8 cellular contexts compared by ENCODE assay signal in genomic region chr2:218074031-218074430, GRCh38. TPM values are rescaled to one million over a fixed set of nuclear protein-coding genes. Genes with fewer than 3 reads are reported as not detected.
A peak's percentile ranks its signal among the peaks of the same experiment; 100 is the strongest.
DNase-seq lines count a peak whose midpoint lies in the region; ATAC-seq, FAIRE-seq and TF ChIP-seq lines count a peak whose summit lies in the region.

No MANE protein-coding gene starts in this region.

- no peaks in the 10 kb centered on the region for H4K20me1 ChIP-seq in HCT116 (ENCODE audit: insufficient read depth)

- TF ChIP-seq CTCF in D721Med (IDR thresholded peaks at IDR 0.05; ENCODE audit: insufficient read depth, missing control alignments) (peak; percentile 44), HCT116 (IDR thresholded peaks at IDR 0.05 in 2 of 3, conservative IDR thresholded peaks at IDR 0.05 in 1 of 3; ENCODE audit: borderline replicate concordance in 1 of 3, insufficient read depth in 1 of 3, low read depth in 2 of 3, low read length in 2 of 3) (peak; percentile 39 to 83 (median 77); a peak in 5 of 6 replicates), heart right ventricle (IDR thresholded peaks at IDR 0.05) (peak in 8 of 9 donors; percentile 12 to 58 (median 45)), tibial nerve (IDR thresholded peaks at IDR 0.05) (peak in 3 of 5 experiments; percentile 28 to 34 (median 31)), gastroesophageal sphincter (IDR thresholded peaks at IDR 0.05) (peak in 1 of 4 experiments; percentile 25)

- no peaks in the 10 kb centered on the region for H3K36me3 ChIP-seq in HCT116 (ENCODE audit: control insufficient read depth in 1 of 2, insufficient read depth in 2 of 2, low read length in 2 of 2)
- H3K36me3 ChIP-seq in heart right ventricle, result no peaks in the 10 kb centered on the region
- no peaks in the 10 kb centered on the region for H3K36me3 ChIP-seq in tibial nerve
- H3K36me3 ChIP-seq in gastroesophageal sphincter, result no peaks in the 10 kb centered on the region

- H3K4me3 ChIP-seq in HCT116 (replicated peaks in 1 of 2; ENCODE audit: low read depth in 1 of 2, low read length in 2 of 2) (no peak overlapping the region), heart right ventricle (no peak overlapping the region), tibial nerve (no peak overlapping the region), gastroesophageal sphincter (no peak overlapping the region)

- ATAC-seq in HCT116 (peak; percentile 94), heart right ventricle (peak in 5 of 8 donors; percentile 29 to 63 (median 50)), GM18520 (IDR thresholded peaks at IDR 0.05; ENCODE audit: unreplicated experiment) (no peak), gastroesophageal sphincter (no peak)

- CTCF ChIA-PET in HCT116 (lab: Charles Lee), result interaction anchor here (0.6 to 2.3 kb wide), 6 partner anchors 9 to 289 kb away, joined by 3 to 12 read pairs (median 4); no protein-coding TSS in a partner anchor

- TF ChIP-seq EP300 in tibial nerve (IDR thresholded peaks at IDR 0.05), result no peak
- no peak for TF ChIP-seq EP300 in gastroesophageal sphincter (IDR thresholded peaks at IDR 0.05)

- no peak overlapping the region for H3K9ac ChIP-seq in HCT116 (ENCODE audit: low read length)

- H3K27ac ChIP-seq in HCT116 (ENCODE audit: low read depth, low read length), result no peak overlapping the region
- H3K27ac ChIP-seq in heart right ventricle, result no peak overlapping the region
- H3K27ac ChIP-seq in tibial nerve, result no peak overlapping the region
- no peak overlapping the region for H3K27ac ChIP-seq in gastroesophageal sphincter

- H3K9me2 ChIP-seq in HCT116 (ENCODE audit: insufficient read depth), result no peaks in the 10 kb centered on the region

- no peaks in the 10 kb centered on the region for H3K27me3 ChIP-seq in HCT116 (ENCODE audit: insufficient read depth, low read length)
- H3K27me3 ChIP-seq in heart right ventricle, result peaks cover 0 to 7% (median 0%) of the 10 kb centered on the region in 7 donors
- no peaks in the 10 kb centered on the region for H3K27me3 ChIP-seq in tibial nerve
- H3K27me3 ChIP-seq in gastroesophageal sphincter, result peaks cover 7% of the 10 kb centered on the region

- POLR2A ChIA-PET in HCT116 (lab: Charles Lee), result no interaction called here

- peak overlapping the region; percentile 24 for H2AFZ ChIP-seq in HCT116 (ENCODE audit: low read depth, low read length, poor library complexity, severe bottlenecking)

- H3K4me1 ChIP-seq in HCT116 (ENCODE audit: control insufficient read depth in 1 of 2, insufficient read depth in 2 of 2, low read length in 2 of 2), result peaks cover 0 to 6% of the 10 kb centered on the region in 2 experiments; a peak in 2 of 4 replicates
- H3K4me1 ChIP-seq in heart right ventricle, result no peaks in the 10 kb centered on the region
- H3K4me1 ChIP-seq in tibial nerve, result peaks cover 0 to 2% (median 0%) of the 10 kb centered on the region in 4 donors
- peaks cover 0 to 3% (median 0%) of the 10 kb centered on the region in 3 donors for H3K4me1 ChIP-seq in gastroesophageal sphincter

- WGBS in heart right ventricle, 2 donors, result 52 to 60% methylated on average over 7 of the region's 7 CpGs
- 54 to 59% methylated on average over 7 of the region's 7 CpGs for WGBS in tibial nerve, 2 donors
- 50 to 58% methylated on average over 1 to 4 of the region's 7 CpGs for WGBS in gastroesophageal sphincter (ENCODE audit: low coverage in 1 of 2), 2 donors

- peak overlapping the region; percentile 28; the same call in 1 of the 2 replicates for H3K4me2 ChIP-seq in HCT116 (ENCODE audit: low read length)

- RAD21 ChIA-PET in HCT116 (lab: Charles Lee; ENCODE audit: low non-redundant PET in 1 of 2, low total read pairs in 2 of 2, uncharacterized antibody in 2 of 2, unreplicated experiment in 2 of 2), result no interaction called here

- FAIRE-seq in D721Med (lab: Jason Lieb, UNC), result no peak

- intact Hi-C loops in HCT116 (cut with micrococcal nuclease) (no loop called here), heart right ventricle (cut with DNase I) (no loop called here)

- TF ChIP-seq RAD21 in HCT116 (IDR thresholded peaks at IDR 0.05; ENCODE audit: low read depth), result peak; percentile 40; the same call in 1 of the 2 replicates

- no peak for TF ChIP-seq POLR2A in HCT116 (IDR thresholded peaks at IDR 0.05; ENCODE audit: borderline replicate concordance, extremely low read depth, insufficient read depth, insufficient read length)
- no peak for TF ChIP-seq POLR2A in tibial nerve (IDR thresholded peaks at IDR 0.05)
- TF ChIP-seq POLR2A in gastroesophageal sphincter (IDR thresholded peaks at IDR 0.05), result no peak

- H3K79me2 ChIP-seq in HCT116 (ENCODE audit: insufficient read depth, low read length), result no peaks in the 10 kb centered on the region

- DNase-seq in D721Med (ENCODE audit: insufficient read length, low spot score), result no peak
- peak; percentile 7 for DNase-seq in HCT116 (ENCODE audit: low read depth, low spot score)
- DNase-seq in SKM-1 treated with dmso at 0.1 percent for 144 hours (lab: John Stamatoyannopoulos, UW; ENCODE audit: unreplicated experiment), result peak; percentile 77
- no peak for DNase-seq in heart right ventricle
- DNase-seq in tibial nerve (ENCODE audit: low spot score in 2 of 2), result no peak
- no peak for DNase-seq in NCI-H2029 (lab: John Stamatoyannopoulos, UW)

- H3K9me3 ChIP-seq in HCT116 (ENCODE audit: control insufficient read depth in 1 of 2, insufficient read depth in 1 of 2, low read depth in 1 of 2, low read length in 2 of 2) (no peaks in the 10 kb centered on the region), heart right ventricle (no peaks in the 10 kb centered on the region), tibial nerve (no peaks in the 10 kb centered on the region), gastroesophageal sphincter (no peaks in the 10 kb centered on the region)

- BruUV-seq in HCT116 (replicated peaks; lab: Mats Ljungman, UMichigan), result no TSS peak

TF ChIP-seq in HCT116, 20 proteins besides CTCF, POLR2A, EP300 and RAD21:
- TF ChIP-seq ELF1 (IDR thresholded peaks at IDR 0.05; ENCODE audit: borderline replicate concordance, low read depth), result no peak
- no peak for TF ChIP-seq CBX3 (IDR thresholded peaks at IDR 0.05; ENCODE audit: low read depth)
- TF ChIP-seq JUND (IDR thresholded peaks at IDR 0.05), result no peak
- TF ChIP-seq ZBTB33 (IDR thresholded peaks at IDR 0.05; ENCODE audit: extremely low read depth, insufficient replicate concordance, low read length), result no peak
- TF ChIP-seq TCF7L2 (IDR thresholded peaks at IDR 0.05; ENCODE audit: borderline replicate concordance, extremely low read depth, insufficient read depth, insufficient read length), result no peak
- no peak for TF ChIP-seq EZH2phosphoT487 (IDR thresholded peaks at IDR 0.05; ENCODE audit: borderline replicate concordance)
- no peak for TF ChIP-seq ZFX (IDR thresholded peaks at IDR 0.05)
- TF ChIP-seq ZNF274 (IDR thresholded peaks at IDR 0.05; ENCODE audit: low read depth, low read length), result no peak
- no peak for TF ChIP-seq SP1 (IDR thresholded peaks at IDR 0.05; ENCODE audit: low read depth)
- no peak for TF ChIP-seq REST (IDR thresholded peaks at IDR 0.05; ENCODE audit: low read depth)
- TF ChIP-seq SRF (IDR thresholded peaks at IDR 0.05; ENCODE audit: low read depth), result no peak
- TF ChIP-seq EGR1 (IDR thresholded peaks at IDR 0.05; ENCODE audit: low read depth), result no peak
TF ChIP-seq in HCT116: peak in this region for 0.

RNA-seq across cellular contexts. Expression of gene RUFY4, which starts 5.0 kb away (rescaled TPM):
- total RNA-seq in HCT116 (2021; ENCODE audit: unreplicated experiment) (0.27 TPM), heart right ventricle (under 1 TPM in 1 of 10 donors, not detected in 9; 0.21 TPM), tibial nerve (not detected), gastroesophageal sphincter (not detected)
- polyA plus RNA-seq in HCT116 (2012), result 0.56 and 0.59 TPM in 2 replicates
- polyA plus RNA-seq in heart right ventricle, result not detected

RNA-seq across cellular contexts. Expression of gene CXCR2, which starts 51.8 kb away (rescaled TPM):
- total RNA-seq in HCT116 (2021; ENCODE audit: unreplicated experiment), result 0.15 TPM
- polyA plus RNA-seq in HCT116 (2012), result 0.30 and 0.35 TPM in 2 replicates
- 1 to 10 TPM in 1 of 10 donors, under 1 TPM in 9; 0.39 to 2.7 (median 0.72) TPM for total RNA-seq in heart right ventricle
- polyA plus RNA-seq in heart right ventricle, result under 1 TPM; 0.07 to 0.22 TPM
- total RNA-seq in tibial nerve, result under 1 TPM in 1 of 4 donors, not detected in 3; 0.30 TPM
- total RNA-seq in gastroesophageal sphincter, result 1 to 10 TPM in 2 of 4 donors, not detected in 2; 2.4 to 3.2 TPM

Comparison
In these comparisons a context has a peak if more than half of its experiments do, and no peak if none do; other contexts are left out.
1. DNase-seq: peak in HCT116 (single experiment) and SKM-1 treated with dmso at 0.1 percent for 144 hours (single experiment); none in D721Med (single experiment), heart right ventricle (0 of 2), tibial nerve (0 of 2) and NCI-H2029 (single experiment).
2. ATAC-seq: peak in HCT116 (single experiment) and heart right ventricle (5 of 8); none in GM18520 (single experiment) and gastroesophageal sphincter (single experiment).